ENCODE assay signal across 10 cellular contexts in the genomic region with DNA sequence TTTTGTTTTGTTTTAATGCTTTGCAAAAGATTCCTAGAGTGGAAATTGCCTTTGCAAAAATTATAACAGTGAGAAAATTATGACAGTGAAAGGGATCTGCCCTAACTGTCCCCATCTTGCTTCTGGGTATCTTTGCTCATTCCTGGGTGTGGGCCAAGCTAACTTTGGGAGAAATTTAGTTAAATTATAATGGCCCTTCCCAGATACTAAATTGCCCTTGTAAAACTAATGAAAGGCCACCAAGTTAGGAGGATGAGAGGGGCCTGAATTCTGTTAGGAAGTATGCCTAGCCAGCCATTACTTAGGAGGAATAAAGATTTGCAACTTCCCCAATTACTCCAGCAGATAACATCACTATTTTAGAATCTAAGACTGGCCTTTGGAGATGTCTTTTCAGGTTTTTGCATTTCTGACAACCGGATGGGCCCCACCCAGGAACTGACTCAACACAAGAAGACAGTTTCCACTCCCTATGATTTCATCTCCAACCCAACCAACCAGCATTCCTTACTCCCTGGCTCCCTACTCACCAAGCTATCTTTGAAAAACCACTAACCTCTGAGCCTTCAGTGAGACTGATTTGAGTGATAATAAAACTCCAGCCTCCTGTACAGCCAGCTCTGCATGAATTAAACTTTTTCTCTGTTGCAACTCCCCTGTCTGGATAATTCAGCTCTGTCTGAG. TPM values are rescaled to one million over a fixed set of nuclear protein-coding genes. Genes with fewer than 3 reads are reported as not detected.
A peak's percentile ranks its signal among the peaks of the same experiment; 100 is the strongest.
DNase-seq lines count a peak whose midpoint lies in the region; ATAC-seq and TF ChIP-seq lines count a peak whose summit lies in the region.
"Had no signal": no experiment of that assay in that cellular context is flagged by ENCODE, and none has a peak within 500 bp of the region (broad histone marks: within the 10 kb centered on the region; RNA-seq: fewer than 3 reads in every experiment).

No MANE protein-coding gene starts in this region.

- no peak for TF ChIP-seq POLR2A in spleen (IDR thresholded peaks at IDR 0.05)

- H3K27ac ChIP-seq in HL-60 (replicated peaks): peak overlapping the region; percentile 13
- H3K27ac ChIP-seq in brain microvascular endothelial cell: peak overlapping the region; percentile 15
- peak overlapping the region; percentile 18 to 81 (median 60) for H3K27ac ChIP-seq in spleen
- H3K27ac ChIP-seq in coronary artery: no peak overlapping the region
- H3K27ac ChIP-seq: thoracic aorta had no signal

- H3K27ac Mint-ChIP-seq in T-cell: peak overlapping the region; percentile 84 to 85

- peak overlapping the region; percentile 4 to 53 (median 5) for H3K4me3 Mint-ChIP-seq in T-cell

- H3K36me3 ChIP-seq in brain microvascular endothelial cell (replicated peaks) (no peaks in the 10 kb centered on the region), spleen (no peaks in the 10 kb centered on the region)
- H3K36me3 ChIP-seq: thoracic aorta had no signal

- ATAC-seq in T-cell (replicated peaks in 1 of 4) (peak; percentile 66 to 75 (median 73)), HG02981 (IDR thresholded peaks at IDR 0.05; ENCODE audit: unreplicated experiment) (no peak)

- peak; percentile 55 to 69 for DNase-seq in HL-60 (ENCODE audit: low read depth in 1 of 2, low spot score in 1 of 2)
- peak in 22 of 34 experiments; percentile 6 to 42 (median 18) for DNase-seq in T-cell
- peak; percentile 74 for DNase-seq in brain microvascular endothelial cell
- DNase-seq in spleen: no peak
- no peak for DNase-seq in NCI-H2196 (lab: John Stamatoyannopoulos, UW; ENCODE audit: unreplicated experiment)
- no peak for DNase-seq in coronary artery (ENCODE audit: low spot score)
- no peak for DNase-seq in COLO829 (ENCODE audit: low spot score)

- TF ChIP-seq CTCF in HL-60 (IDR thresholded peaks at IDR 0.05; ENCODE audit: insufficient read depth, low read length) (no peak), brain microvascular endothelial cell (IDR thresholded peaks at IDR 0.05; ENCODE audit: low read depth, low read length, missing control alignments) (no peak), spleen (IDR thresholded peaks at IDR 0.05 in 8 of 11, conservative IDR thresholded peaks at IDR 0.05 in 3 of 11) (no peak), coronary artery (IDR thresholded peaks at IDR 0.05) (no peak)

- CTCF ChIA-PET in T-cell (lab: Charles Lee): no interaction called here

- H3K4me1 ChIP-seq in spleen: peaks cover 7 to 51% (median 39%) of the 10 kb centered on the region in 6 donors

- H3K9me3 ChIP-seq in spleen: no peaks in the 10 kb centered on the region
- H3K9me3 ChIP-seq: thoracic aorta had no signal

- H3K4me1 Mint-ChIP-seq in T-cell: peaks cover 52 to 74% (median 58%) of the 10 kb centered on the region in 3 donors

- POLR2A ChIA-PET in T-cell (lab: Charles Lee): interaction anchor here in 1 of 2 donors (0.5 to 0.7 kb wide), 2 partner anchors 136 to 141 kb away, joined by 3 to 7 read pairs; no protein-coding TSS in a partner anchor

- in situ Hi-C loops in brain microvascular endothelial cell (cut with HindIII; ENCODE audit: low pct_ligation_motif_present, low sequenced_read_pairs): no loop called here

- no peaks in the 10 kb centered on the region for H3K36me3 Mint-ChIP-seq in T-cell

- peaks cover 0 to 8% (median 0%) of the 10 kb centered on the region in 3 donors for H3K9me3 Mint-ChIP-seq in T-cell

- no peaks in the 10 kb centered on the region for H3K27me3 Mint-ChIP-seq in T-cell

- H3K4me3 ChIP-seq in HL-60 (replicated peaks; ENCODE audit: insufficient read depth, low read length): no peak overlapping the region
- H3K4me3 ChIP-seq in brain microvascular endothelial cell (ENCODE audit: low read depth, low read length): no peak overlapping the region
- H3K4me3 ChIP-seq in spleen: no peak overlapping the region
- no peak overlapping the region for H3K4me3 ChIP-seq in coronary artery
- H3K4me3 ChIP-seq: thoracic aorta had no signal

- intact Hi-C loops in spleen (cut with DNase I; ENCODE audit: low total_unique reads): no loop called here

- WGBS in spleen, 5 donors: 8 to 19% (median 14%) methylated on average over 1 of the region's 1 CpG

- H3K27me3 ChIP-seq in HL-60 (ENCODE audit: insufficient read depth, poor library complexity, severe bottlenecking) (no peaks in the 10 kb centered on the region), brain microvascular endothelial cell (replicated peaks) (no peaks in the 10 kb centered on the region), spleen (replicated peaks in 1 of 7) (no peaks in the 10 kb centered on the region)

RNA-seq across cellular contexts. Expression of a gene that starts 7.1 kb away (rescaled TPM):
- total RNA-seq in T-cell: not detected
- under 1 TPM in 2 of 7 donors, not detected in 5; 0.23 to 0.29 TPM for total RNA-seq in spleen
- polyA plus RNA-seq in spleen: under 1 TPM in 2 of 3 donors, not detected in 1; 0.06 to 0.07 TPM
- total RNA-seq: lung microvascular endothelial cell, thoracic aorta had no signal

Comparison
In these comparisons a context has a peak if more than half of its experiments do, and no peak if none do; other contexts are left out.
1. DNase-seq: peak in HL-60 (2 of 2), T-cell (22 of 34) and brain microvascular endothelial cell (single experiment); none in spleen (single experiment), NCI-H2196 (single experiment), coronary artery (single experiment) and COLO829 (single experiment).
2. H3K27ac ChIP-seq: peak in HL-60 (single experiment), brain microvascular endothelial cell (single experiment) and spleen (8 of 8); none in coronary artery (0 of 2).